Comparison of ENCODE assay signal across 10 cellular contexts in genomic region chr2:183093857-183094657, GRCh38. TPM values are rescaled to one million over a fixed set of nuclear protein-coding genes. Genes with fewer than 3 reads are reported as not detected.
A peak's percentile ranks its signal among the peaks of the same experiment; 100 is the strongest.
DNase-seq lines count a peak whose midpoint lies in the region; ATAC-seq and TF ChIP-seq lines count a peak whose summit lies in the region.
"Had no signal": no experiment of that assay in that cellular context is flagged by ENCODE, and none has a peak within 500 bp of the region (broad histone marks: within the 10 kb centered on the region; RNA-seq: fewer than 3 reads in every experiment).

No MANE protein-coding gene starts in this region.

- H3K4me3 Mint-ChIP-seq in T-helper 17 cell, result no peak overlapping the region
- H3K4me3 Mint-ChIP-seq: nephron had no signal

- no peaks in the 10 kb centered on the region for H3K9me3 ChIP-seq in T-helper 17 cell (ENCODE audit: control insufficient read depth, low read length, poor library complexity, severe bottlenecking)
- H3K9me3 ChIP-seq: SJCRH30 had no signal

- peak; percentile 45 for DNase-seq in GM06990 (ENCODE audit: extremely low read depth, insufficient read length)
- DNase-seq in dermis blood vessel endothelial cell, result peak; percentile 17
- no peak for DNase-seq in NK-92 treated with Interleukin-12 subunit alpha and Interleukin-12 subunit beta, amount 100 ng/mL, for 24 hours (lab: John Stamatoyannopoulos, UW)
- no peak for DNase-seq in effector CD4-positive, alpha-beta T cell
- no peak for DNase-seq in GOT3 (lab: John Stamatoyannopoulos, UW)
- no peak for DNase-seq in T-helper 17 cell

- no peaks in the 10 kb centered on the region for H3K4me1 Mint-ChIP-seq in T-helper 17 cell
- H3K4me1 Mint-ChIP-seq: nephron had no signal

- no peaks in the 10 kb centered on the region for H3K27me3 Mint-ChIP-seq in T-helper 17 cell

- ATAC-seq in GM21367 (IDR thresholded peaks at IDR 0.05; ENCODE audit: unreplicated experiment) (peak; percentile 64), HG03196 (IDR thresholded peaks at IDR 0.05; ENCODE audit: unreplicated experiment) (peak; percentile 83), T-helper 17 cell (no peak)

- TF ChIP-seq CTCF in GM06990 (IDR thresholded peaks at IDR 0.05; ENCODE audit: insufficient read depth, low read length, poor library complexity, severe bottlenecking), result peak; percentile 19

- H3K4me3 ChIP-seq in GM06990 (replicated peaks; ENCODE audit: low read depth, low read length), result no peak overlapping the region; the same call in 1 of the 2 replicates
- H3K4me3 ChIP-seq: SJCRH30 had no signal

- H3K36me3 Mint-ChIP-seq in T-helper 17 cell (ENCODE audit: low read depth), result no peaks in the 10 kb centered on the region

- H3K36me3 ChIP-seq in GM06990 (ENCODE audit: control insufficient read depth, insufficient read depth, low read length), result no peaks in the 10 kb centered on the region
- H3K36me3 ChIP-seq: SJCRH30 had no signal

- no peaks in the 10 kb centered on the region for H3K27me3 ChIP-seq in GM06990 (replicated peaks; ENCODE audit: control insufficient read depth, insufficient read depth, low read length)
- H3K27me3 ChIP-seq: SJCRH30 had no signal

- H3K27ac Mint-ChIP-seq in T-helper 17 cell, result no peak overlapping the region
- H3K27ac Mint-ChIP-seq: nephron had no signal

RNA-seq across cellular contexts. Expression of gene DUSP19, which starts 15.5 kb away (rescaled TPM):
- 2.6 and 4.4 TPM in 2 replicates for total RNA-seq in dermis blood vessel endothelial cell
- 1 to 10 TPM in 1 of 2 donors, under 1 TPM in 1; 0.60 to 1.6 TPM for total RNA-seq in T-helper 17 cell

RNA-seq across cellular contexts. Expression of gene NUP35, which starts 30.2 kb away (rescaled TPM):
- total RNA-seq in dermis blood vessel endothelial cell, result 13.8 and 20.1 TPM in 2 replicates
- total RNA-seq in T-helper 17 cell, result 10 to 100 TPM; 12.8 to 12.9 TPM

RNA-seq across cellular contexts. Expression of gene NCKAP1, which starts 55.8 kb away (rescaled TPM):
- total RNA-seq in dermis blood vessel endothelial cell (171 and 364 TPM in 2 replicates), T-helper 17 cell (10 to 100 TPM in 1 of 2 donors, 1 to 10 TPM in 1; 6.9 to 13.9 TPM)

Comparison
In these comparisons a context has a peak if more than half of its experiments do, and no peak if none do; other contexts are left out.
1. DNase-seq: peak in GM06990 (single experiment) and dermis blood vessel endothelial cell (single experiment); none in NK-92 treated with Interleukin-12 subunit alpha and Interleukin-12 subunit beta, amount 100 ng/mL, for 24 hours (single experiment), effector CD4-positive, alpha-beta T cell (single experiment), GOT3 (single experiment) and T-helper 17 cell (0 of 3).
2. RNA of gene NCKAP1, which starts 55.8 kb away (total RNA-seq): 171 to 364 TPM in dermis blood vessel endothelial cell; 6.9 to 13.9 TPM in T-helper 17 cell; every median in the first group is over 10 times any median in the second.